In the genomic region with DNA sequence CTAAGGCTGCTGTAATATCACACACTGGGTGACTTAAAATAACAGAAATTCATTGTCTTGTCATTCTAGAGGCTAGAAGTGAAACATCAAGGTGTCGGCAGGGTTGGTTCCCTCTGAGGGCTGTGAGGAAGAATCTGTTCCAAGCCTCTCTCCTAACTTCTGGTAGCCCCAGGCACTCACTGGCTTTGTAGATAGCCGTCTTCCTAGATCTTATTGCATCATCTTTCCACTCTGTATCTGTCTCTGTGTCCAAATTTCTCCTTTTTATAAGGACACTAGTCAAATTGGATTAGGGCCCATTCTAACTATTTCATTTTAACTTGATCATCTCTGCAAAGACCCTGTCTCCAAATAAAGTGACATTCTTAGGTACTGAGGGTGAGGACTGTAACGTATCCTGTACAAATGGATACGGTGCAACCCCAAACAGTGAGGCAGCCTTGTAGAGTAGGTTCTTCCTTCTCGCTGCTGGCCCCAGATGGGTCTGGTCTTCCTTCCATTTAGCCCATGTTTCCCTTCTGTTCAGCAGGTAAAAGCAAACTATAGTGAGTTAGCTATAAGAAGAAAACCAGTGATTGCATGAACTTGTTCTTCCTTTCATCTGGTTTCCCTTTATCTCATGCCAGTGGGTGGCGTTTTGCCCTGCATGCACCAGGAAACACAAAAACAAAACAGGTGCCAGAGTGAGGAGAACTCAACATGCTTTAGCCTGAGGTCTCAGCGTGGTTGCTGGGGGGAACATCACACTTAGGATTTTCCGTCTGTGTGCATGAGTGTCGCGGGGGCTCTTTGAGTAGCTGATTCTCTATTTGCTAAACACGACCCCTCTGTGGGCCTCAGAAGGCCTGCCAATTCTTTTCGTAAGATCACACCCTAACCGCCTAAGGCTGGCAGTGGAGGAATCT, we compare ENCODE assay signal across 8 cellular contexts. TPM values are rescaled to one million over a fixed set of nuclear protein-coding genes. Genes with fewer than 3 reads are reported as not detected.
DNase-seq lines count a peak whose midpoint lies in the region; ATAC-seq, FAIRE-seq and TF ChIP-seq lines count a peak whose summit lies in the region.
"Had no signal": no experiment of that assay in that cellular context is flagged by ENCODE, and none has a peak within 500 bp of the region (broad histone marks: within the 10 kb centered on the region; RNA-seq: fewer than 3 reads in every experiment).

No MANE protein-coding gene starts in this region.

- POLR2A ChIA-PET in HCT116 (lab: Charles Lee): no interaction called here

- DNase-seq in HCT116 (ENCODE audit: low read depth, low spot score) (no peak), T-helper 17 cell (peak in 1 of 3 donors; percentile 24), body of pancreas (peak; percentile 22 to 60 (median 41)), CD14-positive monocyte (ENCODE audit: low spot score) (no peak), kidney (no peak)
- DNase-seq in stimulated activated effector memory CD8-positive, alpha-beta T cell treated with anti-CD3 and anti-CD28 coated beads, Interleukin-12 subunit alpha, Interleukin-12 subunit beta, amount 100 ng/mL, for 72 hours (ENCODE audit: low spot score in 2 of 2): no peak
- DNase-seq: NCI-H1105 treated with DMSO at 0.1 percent for 48 hours had no signal

- peaks cover 5% of the 10 kb centered on the region for H3K36me3 Mint-ChIP-seq in T-helper 17 cell (ENCODE audit: low read depth)
- peaks cover 2% of the 10 kb centered on the region for H3K36me3 Mint-ChIP-seq in stimulated activated effector memory CD8-positive, alpha-beta T cell treated with anti-CD3 and anti-CD28 coated beads, Interleukin-12 subunit alpha, Interleukin-12 subunit beta, amount 100 ng/mL, for 72 hours
- H3K36me3 Mint-ChIP-seq in CD14-positive monocyte: peaks cover 0 to 11% of the 10 kb centered on the region in 2 donors

- peak overlapping the region; percentile 74 for H3K4me3 Mint-ChIP-seq in T-helper 17 cell
- peak overlapping the region; percentile 11 for H3K4me3 Mint-ChIP-seq in stimulated activated effector memory CD8-positive, alpha-beta T cell treated with anti-CD3 and anti-CD28 coated beads, Interleukin-12 subunit alpha, Interleukin-12 subunit beta, amount 100 ng/mL, for 72 hours
- H3K4me3 Mint-ChIP-seq in CD14-positive monocyte: no peak overlapping the region

- H3K9me3 Mint-ChIP-seq in stimulated activated effector memory CD8-positive, alpha-beta T cell treated with anti-CD3 and anti-CD28 coated beads, Interleukin-12 subunit alpha, Interleukin-12 subunit beta, amount 100 ng/mL, for 72 hours: no peaks in the 10 kb centered on the region
- no peaks in the 10 kb centered on the region for H3K9me3 Mint-ChIP-seq in CD14-positive monocyte

- 0 out of 2 replicates have a peak, but pooled peaks have one; percentile 33 for TF ChIP-seq RAD21 in HCT116 (IDR thresholded peaks at IDR 0.05; ENCODE audit: low read depth)

- RAD21 ChIA-PET in HCT116 (lab: Charles Lee; ENCODE audit: low non-redundant PET in 1 of 2, low total read pairs in 2 of 2, uncharacterized antibody in 2 of 2, unreplicated experiment in 2 of 2): no interaction called here

- H3K4me3 ChIP-seq in HCT116 (replicated peaks in 1 of 2; ENCODE audit: low read depth in 1 of 2, low read length in 2 of 2) (no peak overlapping the region), body of pancreas (no peak overlapping the region), kidney (ENCODE audit: low read length in 2 of 2) (no peak overlapping the region)

- CTCF ChIA-PET in HCT116 (lab: Charles Lee): no interaction called here

- H3K9ac ChIP-seq in HCT116 (ENCODE audit: low read length) (no peak overlapping the region), kidney (ENCODE audit: low read length in 2 of 2) (no peak overlapping the region)

- H3K9me3 ChIP-seq in HCT116 (ENCODE audit: control insufficient read depth in 1 of 2, insufficient read depth in 1 of 2, low read depth in 1 of 2, low read length in 2 of 2) (no peaks in the 10 kb centered on the region), T-helper 17 cell (ENCODE audit: control insufficient read depth, low read length, poor library complexity, severe bottlenecking) (no peaks in the 10 kb centered on the region), body of pancreas (no peaks in the 10 kb centered on the region), kidney (ENCODE audit: control insufficient read depth in 1 of 2, low read length in 2 of 2) (no peaks in the 10 kb centered on the region)

- TF ChIP-seq CTCF in HCT116 (IDR thresholded peaks at IDR 0.05 in 2 of 3, conservative IDR thresholded peaks at IDR 0.05 in 1 of 3; ENCODE audit: borderline replicate concordance in 1 of 3, insufficient read depth in 1 of 3, low read depth in 2 of 3, low read length in 2 of 3) (no peak), body of pancreas (IDR thresholded peaks at IDR 0.05) (peak in 4 of 7 experiments; percentile 21 to 27 (median 22)), CD14-positive monocyte (IDR thresholded peaks at IDR 0.05) (no peak), kidney (IDR thresholded peaks at IDR 0.05; ENCODE audit: borderline replicate concordance, extremely low read depth, insufficient read depth) (no peak)

- no peak for FAIRE-seq in kidney (lab: Jason Lieb, UNC)

- H3K36me3 ChIP-seq in HCT116 (ENCODE audit: control insufficient read depth in 1 of 2, insufficient read depth in 2 of 2, low read length in 2 of 2) (no peaks in the 10 kb centered on the region), body of pancreas (replicated peaks in 1 of 2; ENCODE audit: insufficient read depth in 1 of 2, low read depth in 2 of 2) (no peaks in the 10 kb centered on the region), kidney (ENCODE audit: control insufficient read depth in 1 of 2, insufficient read depth in 2 of 2, low read length in 2 of 2) (no peaks in the 10 kb centered on the region)

- no peaks in the 10 kb centered on the region for H4K20me1 ChIP-seq in HCT116 (ENCODE audit: insufficient read depth)

- H3K27me3 ChIP-seq in HCT116 (ENCODE audit: insufficient read depth, low read length) (no peaks in the 10 kb centered on the region), body of pancreas (no peaks in the 10 kb centered on the region)

- 59 to 75% methylated on average over 12 to 13 of the region's 13 CpGs for WGBS in body of pancreas, 2 donors

- no TSS peak for BruUV-seq in HCT116 (replicated peaks; lab: Mats Ljungman, UMichigan)

- peaks cover 34 to 50% of the 10 kb centered on the region in 2 experiments for H3K4me1 ChIP-seq in HCT116 (ENCODE audit: control insufficient read depth in 1 of 2, insufficient read depth in 2 of 2, low read length in 2 of 2)
- peaks cover 29% of the 10 kb centered on the region for H3K4me1 ChIP-seq in body of pancreas
- peaks cover 6 to 7% of the 10 kb centered on the region in 2 donors for H3K4me1 ChIP-seq in kidney (ENCODE audit: control insufficient read depth in 1 of 2, insufficient read depth in 1 of 2, low read depth in 1 of 2, low read length in 2 of 2)

- no peaks in the 10 kb centered on the region for H3K27me3 Mint-ChIP-seq in T-helper 17 cell
- no peaks in the 10 kb centered on the region for H3K27me3 Mint-ChIP-seq in CD14-positive monocyte (ENCODE audit: low read depth in 3 of 3)

- H3K27ac ChIP-seq in HCT116 (ENCODE audit: low read depth, low read length) (no peak overlapping the region), body of pancreas (peak overlapping the region in 1 of 4 donors; percentile 2), kidney (ENCODE audit: low read depth in 2 of 2, low read length in 2 of 2) (no peak overlapping the region)

- no peaks in the 10 kb centered on the region for H3K9me2 ChIP-seq in HCT116 (ENCODE audit: insufficient read depth)

- H3K4me2 ChIP-seq in HCT116 (ENCODE audit: low read length): peak overlapping the region; percentile 11

- H3K4me1 Mint-ChIP-seq in T-helper 17 cell (peaks cover 60% of the 10 kb centered on the region), CD14-positive monocyte (peaks cover 40% of the 10 kb centered on the region)
- peaks cover 66% of the 10 kb centered on the region for H3K4me1 Mint-ChIP-seq in stimulated activated effector memory CD8-positive, alpha-beta T cell treated with anti-CD3 and anti-CD28 coated beads, Interleukin-12 subunit alpha, Interleukin-12 subunit beta, amount 100 ng/mL, for 72 hours

- intact Hi-C loops in HCT116 (cut with micrococcal nuclease): no loop called here
- intact Hi-C loops in body of pancreas (cut with DNase I): no loop called here
- intact Hi-C loops in CD14-positive monocyte (cut with micrococcal nuclease): no loop called here
- intact Hi-C loops in kidney (cut with DNase I): no loop called here

- peak overlapping the region; percentile 97 for H3K27ac Mint-ChIP-seq in T-helper 17 cell
- peak overlapping the region; percentile 62 for H3K27ac Mint-ChIP-seq in stimulated activated effector memory CD8-positive, alpha-beta T cell treated with anti-CD3 and anti-CD28 coated beads, Interleukin-12 subunit alpha, Interleukin-12 subunit beta, amount 100 ng/mL, for 72 hours
- peak overlapping the region in 1 of 7 donors; percentile 32 for H3K27ac Mint-ChIP-seq in CD14-positive monocyte

- no peaks in the 10 kb centered on the region for H3K79me2 ChIP-seq in HCT116 (ENCODE audit: insufficient read depth, low read length)

- ATAC-seq in HCT116: no peak
- peak; percentile 83 for ATAC-seq in T-helper 17 cell
- no peak for ATAC-seq in body of pancreas
- peak; percentile 56 for ATAC-seq in stimulated activated effector memory CD8-positive, alpha-beta T cell treated with anti-CD3 and anti-CD28 coated beads, Interleukin-12 subunit alpha, Interleukin-12 subunit beta, amount 100 ng/mL, for 72 hours
- ATAC-seq in HG03520 (IDR thresholded peaks at IDR 0.05; ENCODE audit: unreplicated experiment): no peak

- no peak overlapping the region for H2AFZ ChIP-seq in HCT116 (ENCODE audit: low read depth, low read length, poor library complexity, severe bottlenecking)

- TF ChIP-seq POLR2A in HCT116 (IDR thresholded peaks at IDR 0.05; ENCODE audit: borderline replicate concordance, extremely low read depth, insufficient read depth, insufficient read length) (no peak), body of pancreas (IDR thresholded peaks at IDR 0.05) (no peak)

TF ChIP-seq in HCT116, 20 proteins besides CTCF, POLR2A, EP300 and RAD21:
- TF ChIP-seq CEBPB (IDR thresholded peaks at IDR 0.05; ENCODE audit: low read depth) (peak; percentile 13; the same call in 1 of the 2 replicates), TCF7L2 (IDR thresholded peaks at IDR 0.05; ENCODE audit: borderline replicate concordance, extremely low read depth, insufficient read depth, insufficient read length) (peak; percentile 58), SRF (IDR thresholded peaks at IDR 0.05; ENCODE audit: low read depth) (no peak), FOSL1 (IDR thresholded peaks at IDR 0.05; ENCODE audit: low read depth) (no peak)
TF ChIP-seq in HCT116: peak in this region for 2.

RNA-seq across cellular contexts. Expression of a gene that starts 19.5 kb away (rescaled TPM):
- total RNA-seq in HCT116 (2021; ENCODE audit: unreplicated experiment) (2.4 TPM), T-helper 17 cell (10 to 100 TPM in 1 of 2 donors, 1 to 10 TPM in 1; 8.2 to 11.7 TPM), body of pancreas (1 to 10 TPM; 1.6 to 2.6 TPM), kidney (5.2 TPM)
- polyA plus RNA-seq in HCT116 (2012): 2.5 and 2.8 TPM in 2 replicates
- polyA plus RNA-seq in CD14-positive monocyte (1 to 10 TPM in 1 of 2 donors, under 1 TPM in 1; 0.99 to 2.1 TPM), kidney (ENCODE audit: insufficient read depth, low read depth, low replicate concordance) (2.6 TPM)

Comparison
In these comparisons a context has a peak if more than half of its experiments do, and no peak if none do; other contexts are left out.
1. ATAC-seq: peak in T-helper 17 cell (single experiment) and stimulated activated effector memory CD8-positive, alpha-beta T cell treated with anti-CD3 and anti-CD28 coated beads, Interleukin-12 subunit alpha, Interleukin-12 subunit beta, amount 100 ng/mL, for 72 hours (single experiment); none in HCT116 (single experiment), body of pancreas (single experiment) and HG03520 (single experiment).
2. DNase-seq: peak in body of pancreas (4 of 4); none in HCT116 (single experiment), stimulated activated effector memory CD8-positive, alpha-beta T cell treated with anti-CD3 and anti-CD28 coated beads, Interleukin-12 subunit alpha, Interleukin-12 subunit beta, amount 100 ng/mL, for 72 hours (0 of 2), CD14-positive monocyte (single experiment) and kidney (single experiment).
3. CTCF ChIP-seq: peak in body of pancreas (4 of 7); none in HCT116 (0 of 3), CD14-positive monocyte (single experiment) and kidney (single experiment).
4. H3K4me3 Mint-ChIP-seq: peak in T-helper 17 cell (single experiment) and stimulated activated effector memory CD8-positive, alpha-beta T cell treated with anti-CD3 and anti-CD28 coated beads, Interleukin-12 subunit alpha, Interleukin-12 subunit beta, amount 100 ng/mL, for 72 hours (single experiment); none in CD14-positive monocyte (0 of 2).